In genomic region chr7:155874411-155874810, GRCh38 we compare ENCODE assay signal across 21 cellular contexts.
"Had no signal": no experiment of that assay in that cellular context is flagged by ENCODE, and none has a peak within 500 bp of the region (broad histone marks: within the 10 kb centered on the region; RNA-seq: fewer than 3 reads in every experiment).

No MANE protein-coding gene starts in this region.

- DNase-seq: activated CD4-positive, alpha-beta T cell treated with anti-CD3 and anti-CD28 coated beads for 1 hour; activated CD4-positive, alpha-beta T cell treated with anti-CD3 and anti-CD28 coated beads, Interleukin-2, amount 50 U/mL, for 1 hour; activated CD8-positive, alpha-beta T cell treated with anti-CD3 and anti-CD28 coated beads, Interleukin-2, amount 10 ng/mL, durations not matched to agents 7 days and 5 days; activated naive CD4-positive, alpha-beta T cell treated with anti-CD3 and anti-CD28 coated beads, Interleukin-2, amount 50 U/mL, for 16 hours; activated naive CD8-positive, alpha-beta T cell treated with anti-CD3 and anti-CD28 coated beads, Interleukin-2, amount 50 U/mL, for 24 hours; activated T-cell treated with anti-CD3 and anti-CD28 coated beads, Interleukin-2, amount 50 U/mL, for 48 hours; cerebellar nuclear complex; effector CD8-positive, alpha-beta T cell; foreskin melanocyte; immature natural killer cell; kidney glomerular epithelial cell; left lung; naive thymus-derived CD8-positive, alpha-beta T cell; retina; stimulated activated CD4-positive, alpha-beta T cell treated with anti-CD3 and anti-CD28 coated beads, Interleukin-4, amount 100 ng/mL, for 1 hour; stimulated activated naive CD8-positive, alpha-beta T cell treated with anti-CD3 and anti-CD28 coated beads, Interleukin-15, Interleukin-2, amounts not matched to agents 100 U/mL and 50 U/mL, for 24 hours; T-helper 1 cell; upper lobe of right lung had no signal

- H3K36me3 Mint-ChIP-seq: immature natural killer cell; mesothelial cell of epicardium; naive thymus-derived CD8-positive, alpha-beta T cell; neural progenitor cell had no signal

- H3K4me1 Mint-ChIP-seq: activated naive CD8-positive, alpha-beta T cell treated with anti-CD3 and anti-CD28 coated beads, Interleukin-2, amount 50 U/mL, for 24 hours; immature natural killer cell; mesothelial cell of epicardium; neural progenitor cell had no signal

- H3K4me3 ChIP-seq: left lung, lung, neural progenitor cell, upper lobe of right lung had no signal

- H3K9ac ChIP-seq: neural progenitor cell had no signal

- H3K9me3 Mint-ChIP-seq: activated naive CD8-positive, alpha-beta T cell treated with anti-CD3 and anti-CD28 coated beads, Interleukin-2, amount 50 U/mL, for 24 hours; immature natural killer cell; mesothelial cell of epicardium; naive thymus-derived CD8-positive, alpha-beta T cell; neural progenitor cell had no signal

- H3K9me3 ChIP-seq: left lung, upper lobe of right lung had no signal

- H3K4me3 Mint-ChIP-seq: activated CD8-positive, alpha-beta T cell treated with anti-CD3 and anti-CD28 coated beads, Interleukin-2, amount 10 ng/mL, durations not matched to agents 7 days and 5 days; activated naive CD8-positive, alpha-beta T cell treated with anti-CD3 and anti-CD28 coated beads, Interleukin-2, amount 50 U/mL, for 24 hours; immature natural killer cell; mesothelial cell of epicardium; naive thymus-derived CD8-positive, alpha-beta T cell; neural progenitor cell had no signal

- H2AFZ ChIP-seq: neural progenitor cell had no signal

- ATAC-seq: activated CD8-positive, alpha-beta T cell treated with anti-CD3 and anti-CD28 coated beads, Interleukin-2, amount 10 ng/mL, durations not matched to agents 7 days and 5 days; activated naive CD8-positive, alpha-beta T cell treated with anti-CD3 and anti-CD28 coated beads, Interleukin-2, amount 50 U/mL, for 24 hours; left lung; naive thymus-derived CD8-positive, alpha-beta T cell; stimulated activated naive CD8-positive, alpha-beta T cell treated with anti-CD3 and anti-CD28 coated beads, Interleukin-15, Interleukin-2, amounts not matched to agents 100 U/mL and 50 U/mL, for 24 hours; upper lobe of right lung had no signal

- H3K27me3 ChIP-seq: left lung, neural progenitor cell, upper lobe of right lung had no signal

- H3K27ac Mint-ChIP-seq: activated CD8-positive, alpha-beta T cell treated with anti-CD3 and anti-CD28 coated beads, Interleukin-2, amount 10 ng/mL, durations not matched to agents 7 days and 5 days; activated naive CD8-positive, alpha-beta T cell treated with anti-CD3 and anti-CD28 coated beads, Interleukin-2, amount 50 U/mL, for 24 hours; immature natural killer cell; mesothelial cell of epicardium; naive thymus-derived CD8-positive, alpha-beta T cell; neural progenitor cell had no signal

- H3K4me1 ChIP-seq: left lung, neural progenitor cell, upper lobe of right lung had no signal

- H3K36me3 ChIP-seq: left lung, neural progenitor cell, upper lobe of right lung had no signal

- H3K4me2 ChIP-seq: neural progenitor cell had no signal

- H3K27ac ChIP-seq: left lung, neural progenitor cell, upper lobe of right lung had no signal
